ENCODE assay signal across 9 cellular contexts in genomic region chr6:62150048-62150663, GRCh38.
DNase-seq lines count a peak whose midpoint lies in the region; ATAC-seq, FAIRE-seq and TF ChIP-seq lines count a peak whose summit lies in the region.
"Had no signal": no experiment of that assay in that cellular context is flagged by ENCODE, and none has a peak within 500 bp of the region (broad histone marks: within the 10 kb centered on the region; RNA-seq: fewer than 3 reads in every experiment).

No MANE protein-coding gene starts in this region.

- H3K4me3 ChIP-seq in fibroblast of villous mesenchyme (ENCODE audit: low read depth, low read length), result no peak overlapping the region
- H3K4me3 ChIP-seq: BLaER1 treated with 17β-estradiol and CSF1 and Interleukin-3, amounts not matched to agents 10 nM and 100 nM had no signal

- DNase-seq in NCI-H1417 (lab: John Stamatoyannopoulos, UW) (peak in 2 of 3 experiments; percentile 11 to 74), NCI-H1417 treated with DMSO at 0.1 percent for 48 hours (lab: John Stamatoyannopoulos, UW) (no peak), HTR-8/SVneo (ENCODE audit: insufficient read length, low spot score) (peak; percentile 7), SIG-M5 (lab: John Stamatoyannopoulos, UW) (peak; percentile 7), fibroblast of villous mesenchyme (ENCODE audit: low read depth) (peak; percentile 21), stromal cell of bone marrow (ENCODE audit: low read depth) (peak; percentile 22), GDM1 (lab: John Stamatoyannopoulos, UW) (no peak)

- no peak for FAIRE-seq in HTR-8/SVneo (lab: Jason Lieb, UNC)

- peak; percentile 65 for ATAC-seq in GM21526 (IDR thresholded peaks at IDR 0.05; ENCODE audit: low FRiP score, unreplicated experiment)

- peak; percentile 48 for TF ChIP-seq CTCF in fibroblast of villous mesenchyme (IDR thresholded peaks at IDR 0.05; ENCODE audit: insufficient read depth, low read depth, low read length)

Comparison
In these comparisons a context has a peak if more than half of its experiments do, and no peak if none do; other contexts are left out.
1. DNase-seq: peak in NCI-H1417 (2 of 3), HTR-8/SVneo (single experiment), SIG-M5 (single experiment), fibroblast of villous mesenchyme (single experiment) and stromal cell of bone marrow (single experiment); none in NCI-H1417 treated with DMSO at 0.1 percent for 48 hours (single experiment) and GDM1 (single experiment).